ENCODE assay signal across 1 cellular context in genomic region chr2:191500566-191501389, GRCh38.
TF ChIP-seq lines count a peak whose summit lies in the region.

No MANE protein-coding gene starts in this region.

TF ChIP-seq in SK-N-SH treated with all-trans-retinoic acid at 6 μM for 48 hours, 23 proteins besides CTCF, POLR2A, EP300 and RAD21 (continued from another document):
- TF ChIP-seq ZC3H10 (CRISPR knock-in tag; IDR thresholded peaks at IDR 0.05) (no peak), ZNF565 (CRISPR knock-in tag; conservative IDR thresholded peaks at IDR 0.05; ENCODE audit: low read depth) (no peak), PPARA (CRISPR knock-in tag; IDR thresholded peaks at IDR 0.05; ENCODE audit: borderline replicate concordance) (no peak), CREB5 (CRISPR knock-in tag; IDR thresholded peaks at IDR 0.05; ENCODE audit: low read depth) (no peak), ZNF70 (CRISPR knock-in tag; IDR thresholded peaks at IDR 0.05) (no peak), ARNTL (CRISPR knock-in tag; IDR thresholded peaks at IDR 0.05; ENCODE audit: borderline replicate concordance, low read depth) (no peak)
